Comparison of ENCODE assay signal across 25 cellular contexts in genomic region chr1:180084867-180085266, GRCh38.
"Had no signal": no experiment of that assay in that cellular context is flagged by ENCODE, and none has a peak within 500 bp of the region (broad histone marks: within the 10 kb centered on the region; RNA-seq: fewer than 3 reads in every experiment).

No MANE protein-coding gene starts in this region.

- H3K4me3 Mint-ChIP-seq: mesothelial cell of epicardium; naive B cell; natural killer cell; stimulated activated memory B cell treated with anti-CD40 and anti-IgM and Interleukin-4, amounts not matched to agents 10 μg/mL and 1 μg/mL and 100 μg/mL, for 72 hours; stimulated activated naive CD8-positive, alpha-beta T cell treated with anti-CD3 and anti-CD28 coated beads, Interleukin-15, amount 100 ng/mL, for 72 hours; type B pancreatic cell had no signal

- H3K36me3 ChIP-seq: prostate gland, uterus had no signal

- H3K9me3 ChIP-seq: left ventricle myocardium inferior, pancreas, prostate gland, sigmoid colon, spleen, tibial nerve, uterus had no signal

- ATAC-seq: natural killer cell; pancreas; right cardiac atrium; stimulated activated memory B cell treated with anti-CD40 and anti-IgM and Interleukin-4, amounts not matched to agents 10 μg/mL and 1 μg/mL and 100 μg/mL, for 72 hours; stimulated activated naive CD8-positive, alpha-beta T cell treated with anti-CD3 and anti-CD28 coated beads, Interleukin-15, amount 100 ng/mL, for 72 hours had no signal

- H3K27me3 Mint-ChIP-seq: naive B cell; stimulated activated memory B cell treated with anti-CD40 and anti-IgM and Interleukin-4, amounts not matched to agents 10 μg/mL and 1 μg/mL and 100 μg/mL, for 72 hours; stimulated activated naive CD8-positive, alpha-beta T cell treated with anti-CD3 and anti-CD28 coated beads, Interleukin-15, amount 100 ng/mL, for 72 hours; type B pancreatic cell had no signal

- H3K9me3 Mint-ChIP-seq: mesothelial cell of epicardium; naive B cell; natural killer cell; stimulated activated memory B cell treated with anti-CD40 and anti-IgM and Interleukin-4, amounts not matched to agents 10 μg/mL and 1 μg/mL and 100 μg/mL, for 72 hours; stimulated activated naive CD8-positive, alpha-beta T cell treated with anti-CD3 and anti-CD28 coated beads, Interleukin-15, amount 100 ng/mL, for 72 hours had no signal

- H3K27me3 ChIP-seq: pancreas, sigmoid colon, spleen, tibial nerve, uterus had no signal

- H3K4me1 ChIP-seq: pancreas, prostate gland, sigmoid colon, spleen, tibial nerve, uterus had no signal

- H3K27ac Mint-ChIP-seq: mesothelial cell of epicardium; natural killer cell; stimulated activated memory B cell treated with anti-CD40 and anti-IgM and Interleukin-4, amounts not matched to agents 10 μg/mL and 1 μg/mL and 100 μg/mL, for 72 hours; stimulated activated naive CD8-positive, alpha-beta T cell treated with anti-CD3 and anti-CD28 coated beads, Interleukin-15, amount 100 ng/mL, for 72 hours; type B pancreatic cell had no signal

- H3K4me1 Mint-ChIP-seq: mesothelial cell of epicardium; natural killer cell; stimulated activated memory B cell treated with anti-CD40 and anti-IgM and Interleukin-4, amounts not matched to agents 10 μg/mL and 1 μg/mL and 100 μg/mL, for 72 hours; stimulated activated naive CD8-positive, alpha-beta T cell treated with anti-CD3 and anti-CD28 coated beads, Interleukin-15, amount 100 ng/mL, for 72 hours had no signal

- DNase-seq: hypothalamus; islet precursor cell; left ventricle myocardium inferior; mesendoderm; naive B cell; natural killer cell; nucleus accumbens; pancreas; posterior cingulate gyrus; retina; right cardiac atrium; sigmoid colon; small intestine; spleen; stimulated activated CD4-positive, alpha-beta T cell treated with anti-CD3 and anti-CD28 coated beads, Interleukin-4, amount 100 ng/mL, for 24 hours; stimulated activated naive CD4-positive, alpha-beta T cell treated with Interleukin-2 at 50 U/mL for 16 hours; stimulated activated naive CD8-positive, alpha-beta T cell treated with anti-CD3 and anti-CD28 coated beads, Interleukin-15, amount 100 ng/mL, for 72 hours; substantia nigra; uterus had no signal

- H3K4me3 ChIP-seq: left ventricle myocardium inferior, lung, pancreas, prostate gland, sigmoid colon, spleen, tibial nerve, uterus had no signal

- H3K27ac ChIP-seq: left ventricle myocardium inferior, pancreas, prostate gland, sigmoid colon, spleen, tibial nerve, uterus had no signal
